Comparison of ENCODE assay signal across 20 cellular contexts in genomic region chr16:81975637-81976036, GRCh38. TPM values are rescaled to one million over a fixed set of nuclear protein-coding genes. Genes with fewer than 3 reads are reported as not detected.
DNase-seq lines count a peak whose midpoint lies in the region; ATAC-seq, FAIRE-seq and TF ChIP-seq lines count a peak whose summit lies in the region.
"Had no signal": no experiment of that assay in that cellular context is flagged by ENCODE, and none has a peak within 500 bp of the region (broad histone marks: within the 10 kb centered on the region; RNA-seq: fewer than 3 reads in every experiment).

No MANE protein-coding gene starts in this region.

- WGBS in K562 (ENCODE audit: insufficient coverage, low coverage, missing lambda C conversion rate): 0% methylated on average over 1 of the region's 1 CpG
- WGBS in right lobe of liver (ENCODE audit: insufficient coverage, low coverage, low lambda C conversion rate, missing lambda C conversion rate): 20% methylated on average over 1 of the region's 1 CpG

- POLR2A ChIA-PET in K562 (lab: Yijun Ruan, JAX): interaction anchor here (0.6 kb wide), 1 partner anchor 89 kb away, joined by 3 read pairs; no protein-coding TSS in a partner anchor

- H3K36me3 ChIP-seq in K562 (ENCODE audit: control insufficient read depth, insufficient read depth, low read length) (no peaks in the 10 kb centered on the region), iPS-18a (ENCODE audit: control insufficient read depth, low read depth, low read length) (no peaks in the 10 kb centered on the region), right lobe of liver (no peaks in the 10 kb centered on the region)
- no peaks in the 10 kb centered on the region for H3K36me3 ChIP-seq in effector memory CD4-positive, alpha-beta T cell (ENCODE audit: control insufficient read depth, insufficient read depth, low read length)

- H3K9me1 ChIP-seq in K562 (ENCODE audit: control insufficient read depth, insufficient read depth, low read length): no peaks in the 10 kb centered on the region

- H3K4me1 Mint-ChIP-seq in activated CD4-positive, alpha-beta T cell treated with anti-CD3 and anti-CD28 coated beads, Interleukin-2, amount 10 ng/mL, durations not matched to agents 24 days and 14 days: no peaks in the 10 kb centered on the region

- ATAC-seq in K562: no peak
- ATAC-seq in right lobe of liver: no peak
- ATAC-seq: A549 had no signal

- CTCF ChIA-PET in K562 (lab: Yijun Ruan, JAX; ENCODE audit: low intra/inter-chr PET ratio): no interaction called here

- peak; percentile 51 for FAIRE-seq in K562 (lab: Jason Lieb, UNC)
- FAIRE-seq: A549, D721Med, G401.6, GM12891, GM18507 had no signal

- BruUV-seq in K562 (replicated peaks; lab: Mats Ljungman, UMichigan): no TSS peak

- H3K36me3 Mint-ChIP-seq in activated CD4-positive, alpha-beta T cell treated with anti-CD3 and anti-CD28 coated beads, Interleukin-2, amount 10 ng/mL, durations not matched to agents 24 days and 14 days (ENCODE audit: low read depth): no peaks in the 10 kb centered on the region

- no peak for TF ChIP-seq CTCF in K562 (IDR thresholded peaks at IDR 0.05 in 2 of 3, conservative IDR thresholded peaks at IDR 0.05 in 1 of 3; ENCODE audit: insufficient read depth in 2 of 3, low read depth in 1 of 3, low read length in 3 of 3)
- no peak for TF ChIP-seq CTCF in right lobe of liver (IDR thresholded peaks at IDR 0.05)

- H3K9me3 Mint-ChIP-seq in activated CD4-positive, alpha-beta T cell treated with anti-CD3 and anti-CD28 coated beads, Interleukin-2, amount 10 ng/mL, durations not matched to agents 24 days and 14 days: peaks cover 13% of the 10 kb centered on the region

- in situ Hi-C loops in K562 (cut with MboI): no loop called here

- H4K20me1 ChIP-seq in K562 (replicated peaks; ENCODE audit: control insufficient read depth, insufficient read depth, low read length): no peaks in the 10 kb centered on the region

- H3K9ac ChIP-seq in K562 (ENCODE audit: insufficient read depth in 1 of 2, low read depth in 2 of 2, low read length in 2 of 2) (no peak overlapping the region), iPS-18a (ENCODE audit: low read length) (no peak overlapping the region)
- H3K9ac ChIP-seq: GM23248 had no signal

- H3K27me3 Mint-ChIP-seq in activated CD4-positive, alpha-beta T cell treated with anti-CD3 and anti-CD28 coated beads, Interleukin-2, amount 10 ng/mL, durations not matched to agents 24 days and 14 days: no peaks in the 10 kb centered on the region

- H3K79me2 ChIP-seq in K562 (ENCODE audit: control insufficient read depth, insufficient read depth, low read length): no peaks in the 10 kb centered on the region

- no peaks in the 10 kb centered on the region for H3K4me1 ChIP-seq in K562 (replicated peaks in 1 of 2; ENCODE audit: control insufficient read depth in 2 of 2, insufficient read depth in 2 of 2, low read length in 2 of 2)
- H3K4me1 ChIP-seq in iPS-18a (ENCODE audit: control insufficient read depth, low read depth, low read length): peaks cover 31% of the 10 kb centered on the region
- no peaks in the 10 kb centered on the region for H3K4me1 ChIP-seq in effector memory CD4-positive, alpha-beta T cell (ENCODE audit: control insufficient read depth, insufficient read depth, low read length, poor library complexity, severe bottlenecking)
- no peaks in the 10 kb centered on the region for H3K4me1 ChIP-seq in right lobe of liver
- H3K4me1 ChIP-seq: A549 had no signal

- H3K4me3 ChIP-seq in K562 (no peak overlapping the region), iPS-18a (ENCODE audit: low read length) (peak overlapping the region; percentile 0), right lobe of liver (no peak overlapping the region)
- H3K4me3 ChIP-seq in effector memory CD4-positive, alpha-beta T cell (ENCODE audit: insufficient read depth, low read depth, low read length, poor library complexity, severe bottlenecking): no peak overlapping the region
- H3K4me3 ChIP-seq: A549, GM23248 had no signal

- no peak overlapping the region for H3K27ac ChIP-seq in K562 (ENCODE audit: extremely low read depth, low read depth, low read length)
- no peak overlapping the region for H3K27ac ChIP-seq in iPS-18a (ENCODE audit: low read length)
- H3K27ac ChIP-seq in effector memory CD4-positive, alpha-beta T cell (ENCODE audit: insufficient read depth, low read length, poor library complexity, severe bottlenecking): no peak overlapping the region
- H3K27ac ChIP-seq in right lobe of liver: no peak overlapping the region
- H3K27ac ChIP-seq: 22Rv1, A549, C4-2B, GM23248 had no signal

- intact Hi-C loops in activated CD4-positive, alpha-beta T cell treated with anti-CD3 and anti-CD28 coated beads, Interleukin-2, amount 10 ng/mL, durations not matched to agents 24 days and 14 days (cut with micrococcal nuclease): no loop called here
- intact Hi-C loops in K562 (cut with micrococcal nuclease) (no loop called here), right lobe of liver (cut with DNase I) (no loop called here)

- no peak overlapping the region for H3K4me2 ChIP-seq in K562 (ENCODE audit: insufficient read depth, low read length)
- H3K4me2 ChIP-seq: A549 had no signal

- TF ChIP-seq RAD21 in K562 (CRISPR knock-in tag; conservative IDR thresholded peaks at IDR 0.05 in 1 of 2, IDR thresholded peaks at IDR 0.05 in 1 of 2): no peak

- H3K27me3 ChIP-seq in K562 (ENCODE audit: control insufficient read depth in 2 of 2, insufficient read depth in 2 of 2, low read length in 2 of 2) (0 out of 5 replicates have a peak, but pooled peaks cover 0 to 3% of the 10 kb centered on the region in 2 experiments), iPS-18a (ENCODE audit: control insufficient read depth, insufficient read depth, low read length) (no peaks in the 10 kb centered on the region), right lobe of liver (no peaks in the 10 kb centered on the region)
- no peaks in the 10 kb centered on the region for H3K27me3 ChIP-seq in effector memory CD4-positive, alpha-beta T cell (replicated peaks; ENCODE audit: control insufficient read depth, insufficient read depth, low read length, poor library complexity, severe bottlenecking)

- no peak overlapping the region for H3K27ac Mint-ChIP-seq in activated CD4-positive, alpha-beta T cell treated with anti-CD3 and anti-CD28 coated beads, Interleukin-2, amount 10 ng/mL, durations not matched to agents 24 days and 14 days
- H3K27ac Mint-ChIP-seq: CD4-positive, alpha-beta T cell had no signal

- TF ChIP-seq EP300 in K562 (IDR thresholded peaks at IDR 0.05; ENCODE audit: low read length): no peak

- H3K4me3 Mint-ChIP-seq in activated CD4-positive, alpha-beta T cell treated with anti-CD3 and anti-CD28 coated beads, Interleukin-2, amount 10 ng/mL, durations not matched to agents 24 days and 14 days: no peak overlapping the region
- H3K4me3 Mint-ChIP-seq: CD4-positive, alpha-beta T cell; H9 had no signal

- TF ChIP-seq POLR2A in K562 (conservative IDR thresholded peaks at IDR 0.05) (no peak), right lobe of liver (IDR thresholded peaks at IDR 0.05) (no peak)

- H2AFZ ChIP-seq in K562 (ENCODE audit: low read depth, low read length): no peak overlapping the region
- H2AFZ ChIP-seq: GM23248 had no signal

- H3K9me3 ChIP-seq in K562 (replicated peaks; ENCODE audit: control insufficient read depth, insufficient read depth, low read depth, low read length) (no peaks in the 10 kb centered on the region), iPS-18a (ENCODE audit: control insufficient read depth, low read depth, low read length) (no peaks in the 10 kb centered on the region), right lobe of liver (no peaks in the 10 kb centered on the region)
- peaks cover 4% of the 10 kb centered on the region for H3K9me3 ChIP-seq in effector memory CD4-positive, alpha-beta T cell (ENCODE audit: control insufficient read depth, low read length)
- H3K9me3 ChIP-seq: Caco-2 had no signal

- peak; percentile 15 for DNase-seq in activated CD4-positive, alpha-beta T cell treated with anti-CD3 and anti-CD28 coated beads, Interleukin-2, amount 10 ng/mL, durations not matched to agents 24 days and 14 days
- no peak for DNase-seq in activated CD4-positive, alpha-beta T cell treated with anti-CD3 and anti-CD28 coated beads, Interleukin-2, amount 50 U/mL, for 1 hour
- no peak for DNase-seq in K562 (ENCODE audit: extremely low read depth in 1 of 4, low spot score in 3 of 4)
- DNase-seq in effector memory CD4-positive, alpha-beta T cell: no peak
- DNase-seq in right lobe of liver: no peak
- no peak for DNase-seq in NCI-H1436 treated with DMSO at 0.1 percent for 48 hours (lab: John Stamatoyannopoulos, UW)
- DNase-seq: AML-193; Caco-2; CD4-positive, alpha-beta T cell; GM23248; H9; IMR-90 had no signal

RNA-seq across cellular contexts. Expression of gene SDR42E1, which starts 35.6 kb away (rescaled TPM):
- 5.3 and 5.4 TPM in 2 replicates for total RNA-seq in activated CD4-positive, alpha-beta T cell treated with anti-CD3 and anti-CD28 coated beads, Interleukin-2, amount 10 ng/mL, durations not matched to agents 24 days and 14 days
- 0.12 and 1.2 TPM in 2 replicates for total RNA-seq in K562 (2011; cell fraction: chromatin; rRNA removed; ENCODE audit: low replicate concordance)
- total RNA-seq in K562 (2011; cell fraction: nucleolus; rRNA removed): 0.17 and 0.39 TPM in 2 replicates
- 0.07 and 0.31 TPM in 2 replicates for total RNA-seq in K562 (2011; cell fraction: nucleoplasm; rRNA removed)
- total RNA-seq in K562 (2014; rRNA removed) (0.29 and 0.64 TPM in 2 replicates), K562 (2014; rRNA removed; fragmentation: Illumina TruSeq; extraction: Trizol) (0.29 and 0.64 TPM in 2 replicates), K562 (2015; rRNA removed; fragmentation: Illumina TruSeq; extraction: Trizol) (0.22 and 0.49 TPM in 2 replicates), K562 (2021) (0.42 and 0.92 TPM in 2 replicates), right lobe of liver (1 to 10 TPM; 3.4 to 5.9 (median 4.5) TPM)
- polyA plus RNA-seq in K562 (2011; rRNA removed) (0.22 and 0.25 TPM in 2 replicates), K562 (2014; fragmentation: Illumina TruSeq; extraction: Trizol) (0.22 and 0.54 TPM in 2 replicates), K562 (2014; fragmentation: Nextera tagmentation; extraction: Ambion mirVana) (1 to 10 TPM in 1 of 2 experiments, under 1 TPM in 1; 0.77 to 1.3 TPM), K562 (2014; rRNA removed) (0.13 and 0.46 TPM in 2 replicates)
- polyA plus RNA-seq in K562 (2011; cell fraction: cytosol; rRNA removed): 0.01 and 0.10 TPM in 2 replicates
- 0.14 and 0.15 TPM in 2 replicates for polyA plus RNA-seq in K562 (2011; cell fraction: nucleus; rRNA removed)
- 0.40 and 2.6 TPM in 2 replicates for polyA plus RNA-seq in K562 (2012)
- polyA minus RNA-seq in K562 (2011; rRNA and poly(A)+ RNA removed): 0.60 and 0.67 TPM in 2 replicates
- polyA minus RNA-seq in K562 (2011; cell fraction: cytosol; rRNA and poly(A)+ RNA removed): not detected in 2 replicates
- polyA minus RNA-seq in K562 (2011; cell fraction: nucleus; rRNA and poly(A)+ RNA removed): 0.11 and 0.27 TPM in 2 replicates
- total RNA-seq: GM23248, H9 had no signal
- polyA plus RNA-seq: GM23248 had no signal

RNA-seq across cellular contexts. Expression of gene HSD17B2, which starts 59.4 kb away (rescaled TPM):
- not detected in 2 replicates for total RNA-seq in activated CD4-positive, alpha-beta T cell treated with anti-CD3 and anti-CD28 coated beads, Interleukin-2, amount 10 ng/mL, durations not matched to agents 24 days and 14 days
- not detected in 2 replicates for total RNA-seq in K562 (2011; cell fraction: chromatin; rRNA removed; ENCODE audit: low replicate concordance)
- not detected in 2 replicates for total RNA-seq in K562 (2011; cell fraction: nucleolus; rRNA removed)
- not detected in 2 replicates for total RNA-seq in K562 (2011; cell fraction: nucleoplasm; rRNA removed)
- not detected in 2 replicates for total RNA-seq in K562 (2014; rRNA removed)
- not detected in 2 replicates for total RNA-seq in K562 (2014; rRNA removed; fragmentation: Illumina TruSeq; extraction: Trizol)
- total RNA-seq in K562 (2015; rRNA removed; fragmentation: Illumina TruSeq; extraction: Trizol): not detected in 2 replicates
- not detected in 2 replicates for total RNA-seq in K562 (2021)
- not detected in 2 replicates for polyA plus RNA-seq in K562 (2011; rRNA removed)
- not detected in 2 replicates for polyA plus RNA-seq in K562 (2011; cell fraction: cytosol; rRNA removed)
- polyA plus RNA-seq in K562 (2011; cell fraction: nucleus; rRNA removed): not detected in 2 replicates
- not detected in 2 replicates for polyA plus RNA-seq in K562 (2012)
- not detected in 2 replicates for polyA plus RNA-seq in K562 (2014; fragmentation: Illumina TruSeq; extraction: Trizol)
- not detected for polyA plus RNA-seq in K562 (2014; fragmentation: Nextera tagmentation; extraction: Ambion mirVana)
- polyA plus RNA-seq in K562 (2014; rRNA removed): not detected in 2 replicates
- not detected in 2 replicates for polyA minus RNA-seq in K562 (2011; rRNA and poly(A)+ RNA removed)
- not detected in 2 replicates for polyA minus RNA-seq in K562 (2011; cell fraction: cytosol; rRNA and poly(A)+ RNA removed)
- not detected in 2 replicates for polyA minus RNA-seq in K562 (2011; cell fraction: nucleus; rRNA and poly(A)+ RNA removed)
- total RNA-seq in right lobe of liver: 100 to 1,000 TPM in 1 of 6 experiments, 10 to 100 TPM in 5; 65.2 to 144 (median 84.7) TPM
- total RNA-seq: CD4-positive, alpha-beta T cell; GM23248; H9 had no signal
- polyA plus RNA-seq: GM23248 had no signal

Comparison
In these comparisons a context has a peak if more than half of its experiments do, and no peak if none do; other contexts are left out.
1. RNA of gene HSD17B2, which starts 59.4 kb away (total RNA-seq): 65.2 to 144 TPM in right lobe of liver; not detected in activated CD4-positive, alpha-beta T cell treated with anti-CD3 and anti-CD28 coated beads, Interleukin-2, amount 10 ng/mL, durations not matched to agents 24 days and 14 days and not detected in K562; every median in the first group is over 10 times any median in the second.